In the genomic region with DNA sequence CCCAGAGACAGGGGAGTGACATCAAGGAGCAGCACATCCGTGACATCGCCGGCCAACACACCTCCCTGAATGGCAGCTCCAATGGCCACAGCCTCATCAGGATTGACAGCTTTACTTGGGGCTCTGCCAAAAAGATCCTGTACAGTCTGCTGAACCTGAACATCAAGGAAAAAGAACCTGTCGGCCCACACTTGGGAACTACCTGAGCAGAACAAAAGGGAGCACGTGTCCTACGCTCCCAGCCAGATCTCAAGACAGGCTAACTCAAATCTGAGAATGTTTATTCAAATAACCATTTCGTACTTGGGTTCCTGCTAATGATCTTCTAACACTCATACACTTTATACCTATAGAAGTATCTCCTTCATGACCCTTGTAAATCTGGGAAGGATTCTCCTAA, we compare ENCODE assay signal across 22 cellular contexts. TPM values are rescaled to one million over a fixed set of nuclear protein-coding genes. Genes with fewer than 3 reads are reported as not detected.
DNase-seq lines count a peak whose midpoint lies in the region; ATAC-seq and TF ChIP-seq lines count a peak whose summit lies in the region.
"Had no signal": no experiment of that assay in that cellular context is flagged by ENCODE, and none has a peak within 500 bp of the region (broad histone marks: within the 10 kb centered on the region; RNA-seq: fewer than 3 reads in every experiment).

No MANE protein-coding gene starts in this region.

- H3K27me3 ChIP-seq in heart left ventricle (no peaks in the 10 kb centered on the region), suprapubic skin (no peaks in the 10 kb centered on the region), transverse colon (no peaks in the 10 kb centered on the region)
- H3K27me3 ChIP-seq: MG63, upper lobe of right lung had no signal

- DNase-seq in left ventricle myocardium superior (no peak), heart left ventricle (no peak), suprapubic skin (ENCODE audit: low spot score in 2 of 2) (no peak), transverse colon (no peak), mucosa of gallbladder (ENCODE audit: low spot score) (no peak)
- DNase-seq: activated CD8-positive, alpha-beta memory T cell treated with anti-CD3 and anti-CD28 coated beads, Interleukin-2, amount 50 U/mL, for 4 hours; activated naive CD4-positive, alpha-beta T cell treated with Interleukin-2 at 50 U/mL for 16 hours; effector memory CD8-positive, alpha-beta T cell; GDM1; HCEC 1CT; MG63; NCI-H1436 treated with DMSO at 0.1 percent for 48 hours; NCI-H2171; NCI-H69; OCI-M1; stimulated activated naive CD4-positive, alpha-beta T cell treated with Interleukin-2 at 50 U/mL for 16 hours; upper lobe of right lung had no signal

- H3K4me1 ChIP-seq in heart left ventricle (peaks cover 0 to 16% (median 0%) of the 10 kb centered on the region in 12 donors), suprapubic skin (peaks cover 12% of the 10 kb centered on the region), transverse colon (peaks cover 0 to 8% (median 0%) of the 10 kb centered on the region in 4 donors)
- H3K4me1 ChIP-seq: upper lobe of right lung had no signal

- intact Hi-C loops in left ventricle myocardium superior (cut with micrococcal nuclease): no loop called here
- intact Hi-C loops in heart left ventricle (cut with DNase I): no loop called here
- intact Hi-C loops in transverse colon (cut with DNase I; ENCODE audit: low total_unique reads): no loop called here

- H3K4me3 ChIP-seq in heart left ventricle (no peak overlapping the region), suprapubic skin (no peak overlapping the region), transverse colon (no peak overlapping the region)
- H3K4me3 ChIP-seq: MG63, upper lobe of right lung had no signal

- TF ChIP-seq POLR2A in heart left ventricle (IDR thresholded peaks at IDR 0.05): no peak
- no peak for TF ChIP-seq POLR2A in suprapubic skin (IDR thresholded peaks at IDR 0.05)
- no peak for TF ChIP-seq POLR2A in transverse colon (IDR thresholded peaks at IDR 0.05)

- TF ChIP-seq RAD21 in Ishikawa (IDR thresholded peaks at IDR 0.05; ENCODE audit: low read depth): no peak

- in situ Hi-C loops in transverse colon (cut with MboI; ENCODE audit: low pct_ligation_motif_present in 1 of 4, low pct_unique_long_range_greater_than_20kb in 1 of 4, low sequenced_read_pairs in 3 of 4): no loop called here

- H3K36me3 ChIP-seq in heart left ventricle (peaks cover 0 to 98% (median 97%) of the 10 kb centered on the region in 9 donors), suprapubic skin (peaks cover 100% of the 10 kb centered on the region), transverse colon (peaks cover 0 to 74% (median 42%) of the 10 kb centered on the region in 4 donors)

- TF ChIP-seq CTCF in heart left ventricle (IDR thresholded peaks at IDR 0.05) (no peak), suprapubic skin (IDR thresholded peaks at IDR 0.05) (no peak), transverse colon (IDR thresholded peaks at IDR 0.05) (no peak)

- ATAC-seq in left ventricle myocardium superior (peak; percentile 33), heart left ventricle (no peak), esophagus mucosa (peak; percentile 97), GM18520 (IDR thresholded peaks at IDR 0.05; ENCODE audit: unreplicated experiment) (no peak)
- ATAC-seq: activated CD4-positive, CD25-positive, alpha-beta regulatory T cell treated with anti-CD3 and anti-CD28 coated beads, Interleukin-2, amount 50 U/mL, for 24 hours; effector memory CD8-positive, alpha-beta T cell; sciatic nerve; upper lobe of right lung had no signal

- TF ChIP-seq EP300 in Ishikawa (IDR thresholded peaks at IDR 0.05; ENCODE audit: borderline replicate concordance) (no peak), suprapubic skin (IDR thresholded peaks at IDR 0.05) (no peak), transverse colon (IDR thresholded peaks at IDR 0.05; ENCODE audit: low read depth) (no peak)

- no peaks in the 10 kb centered on the region for H3K9me3 ChIP-seq in heart left ventricle
- H3K9me3 ChIP-seq in suprapubic skin: no peaks in the 10 kb centered on the region
- no peaks in the 10 kb centered on the region for H3K9me3 ChIP-seq in transverse colon
- H3K9me3 ChIP-seq: MG63, upper lobe of right lung had no signal

- 77 to 87% (median 86%) methylated on average over 7 of the region's 7 CpGs for WGBS in heart left ventricle, 4 donors
- 66% methylated on average over 7 of the region's 7 CpGs for WGBS in suprapubic skin
- 88 to 100% methylated on average over 2 to 7 of the region's 7 CpGs for WGBS in transverse colon (ENCODE audit: low coverage in 1 of 2), 2 donors

- no peak overlapping the region for H3K27ac ChIP-seq in heart left ventricle
- H3K27ac ChIP-seq in suprapubic skin: peak overlapping the region; percentile 36
- no peak overlapping the region for H3K27ac ChIP-seq in transverse colon
- H3K27ac ChIP-seq: upper lobe of right lung had no signal

TF ChIP-seq in Ishikawa, 13 proteins besides CTCF, POLR2A, EP300 and RAD21:
- peak; percentile 60 for TF ChIP-seq NFIC (IDR thresholded peaks at IDR 0.05)
- TF ChIP-seq, protein P1, sequence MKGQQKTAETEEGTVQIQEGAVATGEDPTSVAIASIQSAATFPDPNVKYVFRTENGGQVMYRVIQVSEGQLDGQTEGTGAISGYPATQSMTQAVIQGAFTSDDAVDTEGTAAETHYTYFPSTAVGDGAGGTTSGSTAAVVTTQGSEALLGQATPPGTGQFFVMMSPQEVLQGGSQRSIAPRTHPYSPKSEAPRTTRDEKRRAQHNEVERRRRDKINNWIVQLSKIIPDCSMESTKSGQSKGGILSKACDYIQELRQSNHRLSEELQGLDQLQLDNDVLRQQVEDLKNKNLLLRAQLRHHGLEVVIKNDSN (IDR thresholded peaks at IDR 0.05): peak; percentile 54
- TF ChIP-seq, protein P2, sequence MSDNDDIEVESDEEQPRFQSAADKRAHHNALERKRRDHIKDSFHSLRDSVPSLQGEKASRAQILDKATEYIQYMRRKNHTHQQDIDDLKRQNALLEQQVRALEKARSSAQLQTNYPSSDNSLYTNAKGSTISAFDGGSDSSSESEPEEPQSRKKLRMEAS (IDR thresholded peaks at IDR 0.05): peak; percentile 58
- TF ChIP-seq TAF1 (IDR thresholded peaks at IDR 0.05; ENCODE audit: low read depth): no peak

RNA-seq across cellular contexts. Expression of a gene that starts 15.3 kb away (rescaled TPM):
- 311 TPM for total RNA-seq in left ventricle myocardium superior
- total RNA-seq in heart left ventricle: 100 to 1,000 TPM; 211 to 481 (median 313) TPM
- polyA plus RNA-seq in heart left ventricle: 100 to 1,000 TPM; 115 to 408 TPM
- total RNA-seq in esophagus mucosa: 176 TPM
- 100 to 1,000 TPM; 204 to 252 (median 247) TPM for total RNA-seq in suprapubic skin
- 100 to 1,000 TPM in 3 of 4 donors, 10 to 100 TPM in 1; 82.7 to 236 (median 175) TPM for total RNA-seq in transverse colon
- 170 TPM for total RNA-seq in mucosa of gallbladder

RNA-seq across cellular contexts. Expression of a gene that starts 16.9 kb away (rescaled TPM):
- total RNA-seq in left ventricle myocardium superior (86.2 TPM), heart left ventricle (100 to 1,000 TPM in 1 of 9 donors, 10 to 100 TPM in 8; 52.4 to 116 (median 81.8) TPM), esophagus mucosa (125 TPM), suprapubic skin (10 to 100 TPM; 71.2 to 99.9 (median 87.7) TPM), transverse colon (10 to 100 TPM; 39.8 to 66.6 (median 54.1) TPM), mucosa of gallbladder (63.1 TPM)
- polyA plus RNA-seq in heart left ventricle: 100 to 1,000 TPM in 1 of 2 donors, 10 to 100 TPM in 1; 19.0 to 104 TPM

Comparison
In these comparisons a context has a peak if more than half of its experiments do, and no peak if none do; other contexts are left out.
1. ATAC-seq: peak in left ventricle myocardium superior (single experiment) and esophagus mucosa (single experiment); none in heart left ventricle (0 of 4) and GM18520 (single experiment).